15 cellular contexts compared by ENCODE assay signal in the genomic region with DNA sequence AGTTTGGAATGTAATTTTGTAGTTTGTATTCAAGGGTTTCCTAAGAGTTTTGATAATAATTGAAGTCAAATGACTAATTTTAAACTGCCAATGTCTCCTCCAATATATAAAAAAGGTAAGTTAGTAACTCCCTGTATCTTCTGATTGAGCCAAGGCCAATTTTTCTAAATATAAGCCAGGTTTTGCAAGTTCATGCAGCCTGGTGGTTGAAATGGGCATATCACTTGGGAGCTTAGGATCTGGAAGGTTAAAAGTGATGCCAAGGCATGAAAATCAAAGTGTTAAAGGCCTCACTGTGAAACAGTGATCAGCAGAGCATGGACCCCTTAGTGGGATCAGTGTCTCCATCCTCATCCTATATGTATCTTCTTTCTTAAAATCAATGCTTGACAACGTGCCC.
DNase-seq lines count a peak whose midpoint lies in the region; ATAC-seq and TF ChIP-seq lines count a peak whose summit lies in the region.
"Had no signal": no experiment of that assay in that cellular context is flagged by ENCODE, and none has a peak within 500 bp of the region (broad histone marks: within the 10 kb centered on the region; RNA-seq: fewer than 3 reads in every experiment).

No MANE protein-coding gene starts in this region.

- H3K4me2 ChIP-seq in mammary epithelial cell (ENCODE audit: insufficient read depth, low read depth, low read length) (no peak overlapping the region), Karpas-422 (ENCODE audit: low read depth, low read length, poor library complexity, severe bottlenecking) (no peak overlapping the region)

- H3K27ac Mint-ChIP-seq in MCF 10A (ENCODE audit: low read depth, unreplicated experiment) (no peak overlapping the region), chondrocyte (ENCODE audit: unreplicated experiment) (no peak overlapping the region), mesothelial cell of epicardium (no peak overlapping the region)

- H3K36me3 Mint-ChIP-seq in MCF 10A (ENCODE audit: insufficient read depth, unreplicated experiment) (no peaks in the 10 kb centered on the region), chondrocyte (ENCODE audit: low read depth) (peaks cover 3% of the 10 kb centered on the region), mesothelial cell of epicardium (peaks cover 11% of the 10 kb centered on the region)

- H3K4me3 Mint-ChIP-seq in MCF 10A (ENCODE audit: unreplicated experiment) (no peak overlapping the region), chondrocyte (ENCODE audit: unreplicated experiment) (no peak overlapping the region), mesothelial cell of epicardium (no peak overlapping the region)
- H3K4me3 Mint-ChIP-seq: activated T-cell treated with anti-CD3 and anti-CD28 coated beads, Interleukin-2, amount 50 U/mL, for 4 hours had no signal

- no peaks in the 10 kb centered on the region for H3K9me2 ChIP-seq in Karpas-422 (replicated peaks; ENCODE audit: insufficient read depth, low read length)

- H3K79me2 ChIP-seq in mammary epithelial cell (ENCODE audit: insufficient read depth, low read length) (no peaks in the 10 kb centered on the region), Karpas-422 (ENCODE audit: low read length) (no peaks in the 10 kb centered on the region)

- H3K4me1 Mint-ChIP-seq in MCF 10A (ENCODE audit: insufficient read depth, unreplicated experiment), result no peaks in the 10 kb centered on the region
- H3K4me1 Mint-ChIP-seq in chondrocyte (ENCODE audit: low read depth), result peaks cover 7% of the 10 kb centered on the region
- peaks cover 6% of the 10 kb centered on the region for H3K4me1 Mint-ChIP-seq in mesothelial cell of epicardium

- dilution Hi-C loops in mammary epithelial cell (cut with HindIII; ENCODE audit: low sequenced_read_pairs), result no loop called here

- POLR2A ChIA-PET in MCF 10A (lab: Yijun Ruan, JAX), result interaction anchor here (1.9 to 2.1 kb wide), 2 partner anchors 10 to 12 kb away, joined by 6 to 8 read pairs; no protein-coding TSS in a partner anchor

- peaks cover 34% of the 10 kb centered on the region for H3K27me3 Mint-ChIP-seq in MCF 10A (ENCODE audit: insufficient read depth, unreplicated experiment)
- no peaks in the 10 kb centered on the region for H3K27me3 Mint-ChIP-seq in chondrocyte (ENCODE audit: low read depth)
- H3K27me3 Mint-ChIP-seq in mesothelial cell of epicardium (ENCODE audit: low read depth), result no peaks in the 10 kb centered on the region

- WGBS in mammary epithelial cell (ENCODE audit: low coverage, missing lambda C conversion rate), result 73% methylated on average over 1 of the region's 1 CpG

- peaks cover 2% of the 10 kb centered on the region for H3K27me3 ChIP-seq in mammary epithelial cell (ENCODE audit: insufficient read depth, low read length)
- no peaks in the 10 kb centered on the region for H3K27me3 ChIP-seq in upper lobe of right lung
- H3K27me3 ChIP-seq in Karpas-422 (ENCODE audit: low read length), result no peaks in the 10 kb centered on the region

- H3K9me3 ChIP-seq in mammary epithelial cell (replicated peaks; ENCODE audit: insufficient read depth, low read length) (no peaks in the 10 kb centered on the region), upper lobe of right lung (no peaks in the 10 kb centered on the region), Karpas-422 (ENCODE audit: low read length) (no peaks in the 10 kb centered on the region)

- H3K27ac ChIP-seq in mammary epithelial cell (ENCODE audit: insufficient read depth, low read depth, low read length), result no peak overlapping the region
- H3K27ac ChIP-seq in upper lobe of right lung, result peak overlapping the region; percentile 66
- H3K27ac ChIP-seq in Karpas-422 (ENCODE audit: low read length), result no peak overlapping the region

- H2AFZ ChIP-seq in mammary epithelial cell (ENCODE audit: low read depth, low read length) (no peak overlapping the region), Karpas-422 (ENCODE audit: low read length) (no peak overlapping the region)

- H3K4me1 ChIP-seq in mammary epithelial cell (ENCODE audit: insufficient read depth, low read length) (no peaks in the 10 kb centered on the region), upper lobe of right lung (peaks cover 11% of the 10 kb centered on the region), Karpas-422 (ENCODE audit: low read length) (no peaks in the 10 kb centered on the region)

- H3K9ac ChIP-seq in mammary epithelial cell (ENCODE audit: insufficient read depth, low read length) (no peak overlapping the region), Karpas-422 (ENCODE audit: low read length) (no peak overlapping the region)

- H4K20me1 ChIP-seq in mammary epithelial cell (ENCODE audit: insufficient read depth, low read length) (no peaks in the 10 kb centered on the region), Karpas-422 (ENCODE audit: insufficient read depth, low read depth, low read length) (no peaks in the 10 kb centered on the region)

- H3K36me3 ChIP-seq in mammary epithelial cell (ENCODE audit: insufficient read depth, low read length) (no peaks in the 10 kb centered on the region), upper lobe of right lung (no peaks in the 10 kb centered on the region), Karpas-422 (ENCODE audit: insufficient read depth, low read length) (no peaks in the 10 kb centered on the region)

- in situ Hi-C loops in mammary epithelial cell (cut with MboI; ENCODE audit: low sequenced_read_pairs in 2 of 2), result no loop called here

- TF ChIP-seq CTCF in MCF 10A (IDR thresholded peaks at IDR 0.05; ENCODE audit: unreplicated experiment) (peak; percentile 7), mammary epithelial cell (conservative IDR thresholded peaks at IDR 0.05 in 1 of 2, IDR thresholded peaks at IDR 0.05 in 1 of 2; ENCODE audit: extremely low read depth in 1 of 2, insufficient read depth in 1 of 2, low read depth in 1 of 2, low read length in 2 of 2) (peak in 1 of 2 donors; percentile 4), chondrocyte (IDR thresholded peaks at IDR 0.05) (peak; percentile 32), mesothelial cell of epicardium (IDR thresholded peaks at IDR 0.05; ENCODE audit: unreplicated experiment) (peak; percentile 49), upper lobe of right lung (IDR thresholded peaks at IDR 0.05) (peak; percentile 13)

- CTCF ChIA-PET in MCF 10A (lab: Yijun Ruan, JAX), result no interaction called here
- CTCF ChIA-PET in mammary epithelial cell (lab: Charles Lee; ENCODE audit: low non-redundant PET), result no interaction called here

- H3K4me3 ChIP-seq in mammary epithelial cell (replicated peaks in 1 of 3; ENCODE audit: insufficient read depth in 1 of 3, low read depth in 2 of 3, low read length in 3 of 3) (no peak overlapping the region), upper lobe of right lung (no peak overlapping the region), Karpas-422 (ENCODE audit: low read length) (no peak overlapping the region)

- no peak for ATAC-seq in upper lobe of right lung
- ATAC-seq: activated T-cell treated with anti-CD3 and anti-CD28 coated beads, Interleukin-2, amount 50 U/mL, for 4 hours; PC-3 had no signal

- no peaks in the 10 kb centered on the region for H3K9me3 Mint-ChIP-seq in MCF 10A (ENCODE audit: unreplicated experiment)
- H3K9me3 Mint-ChIP-seq in chondrocyte (ENCODE audit: low read depth), result no peaks in the 10 kb centered on the region
- H3K9me3 Mint-ChIP-seq in mesothelial cell of epicardium, result no peaks in the 10 kb centered on the region
- H3K9me3 Mint-ChIP-seq: activated T-cell treated with anti-CD3 and anti-CD28 coated beads, Interleukin-2, amount 50 U/mL, for 4 hours had no signal

- no TSS peak for BruUV-seq in MCF 10A (replicated peaks; lab: Mats Ljungman, UMichigan)
- BruUV-seq in mammary epithelial cell (replicated peaks; lab: Mats Ljungman, UMichigan), result no TSS peak

- DNase-seq in MCF 10A (ENCODE audit: unreplicated experiment) (no peak), mammary epithelial cell (no peak), chondrocyte (ENCODE audit: low spot score) (no peak), mesothelial cell of epicardium (ENCODE audit: low spot score in 2 of 2, unreplicated experiment in 2 of 2) (no peak), upper lobe of right lung (no peak), Karpas-422 (no peak)
- DNase-seq in activated CD8-positive, alpha-beta memory T cell treated with anti-CD3 and anti-CD28 coated beads for 24 hours, result no peak
- DNase-seq in activated effector memory CD4-positive, alpha-beta T cell treated with Interleukin-2 at 50 U/mL for 16 hours, result no peak
- DNase-seq: 8988T; activated CD4-positive, alpha-beta T cell treated with anti-CD3 and anti-CD28 coated beads, Interleukin-2, amount 50 U/mL, for 48 hours; activated T-cell treated with anti-CD3 and anti-CD28 coated beads, Interleukin-2, amount 50 U/mL, for 4 hours; NCI-H2081; NCI-H524 treated with DMSO at 0.1 percent for 48 hours; PC-3; SW 1271 had no signal

- intact Hi-C loops in MCF 10A (cut with micrococcal nuclease), result no loop called here
- intact Hi-C loops in mammary epithelial cell (cut with micrococcal nuclease), result no loop called here
- intact Hi-C loops in upper lobe of right lung (cut with DNase I), result no loop called here
